In the genomic region with DNA sequence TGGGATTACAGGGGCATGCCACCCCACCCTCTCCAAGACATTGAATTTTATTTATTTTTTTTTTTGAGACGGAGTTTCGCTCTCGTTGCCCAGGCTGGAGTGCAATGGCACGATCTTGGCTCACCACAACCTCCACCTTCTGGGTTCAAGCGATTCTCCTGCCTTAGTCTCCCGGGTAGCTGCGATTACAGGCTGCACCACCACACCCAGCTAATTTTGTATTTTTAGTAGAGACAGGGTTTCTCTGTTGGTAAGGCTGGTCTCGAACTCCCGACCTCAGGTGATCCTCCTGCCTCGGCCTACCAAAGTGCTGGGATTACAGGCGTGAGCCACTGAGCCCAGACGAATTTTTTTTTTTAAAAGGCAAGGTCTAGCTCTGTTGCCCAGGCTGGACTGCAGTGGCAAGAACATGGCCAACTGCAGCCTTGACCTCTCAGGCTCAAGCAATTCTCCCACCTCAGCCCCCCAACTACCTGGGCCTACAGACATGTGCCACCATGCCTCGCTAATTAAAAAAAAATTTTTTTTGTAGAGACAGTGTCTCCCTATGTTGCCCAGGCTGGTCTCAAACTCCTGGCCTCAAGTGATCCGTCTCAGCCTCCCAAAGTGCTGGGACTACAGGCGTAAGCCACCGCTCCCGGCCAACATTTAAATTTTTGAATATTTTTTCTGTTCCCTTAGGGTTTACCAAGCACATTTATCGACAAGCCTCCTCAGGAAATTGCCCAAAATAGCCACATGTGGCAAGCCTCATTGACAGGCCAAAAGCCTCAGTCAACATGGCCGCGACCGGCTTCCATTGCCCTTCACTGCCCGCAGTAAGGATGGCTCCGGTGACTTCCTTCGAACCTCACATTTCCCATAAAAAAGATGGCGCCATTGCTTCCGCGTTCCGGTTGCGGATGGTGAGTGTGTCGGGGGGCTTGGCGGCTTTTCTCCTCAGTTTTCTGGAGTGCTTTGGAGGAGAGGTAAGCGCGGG, we compare ENCODE assay signal across 8 cellular contexts. TPM values are rescaled to one million over a fixed set of nuclear protein-coding genes. Genes with fewer than 3 reads are reported as not detected.
A peak's percentile ranks its signal among the peaks of the same experiment; 100 is the strongest.
DNase-seq lines count a peak whose midpoint lies in the region; ATAC-seq, FAIRE-seq and TF ChIP-seq lines count a peak whose summit lies in the region.

A gene with protein sequence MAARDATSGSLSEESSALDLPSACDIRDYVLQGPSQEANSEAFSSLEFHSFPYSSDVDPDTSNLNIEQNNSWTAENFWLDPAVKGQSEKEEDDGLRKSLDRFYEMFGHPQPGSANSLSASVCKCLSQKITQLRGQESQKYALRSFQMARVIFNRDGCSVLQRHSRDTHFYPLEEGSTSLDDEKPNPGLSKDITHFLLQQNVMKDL (plus strand): TSS at position 890 of the 979 bp plus-strand sequence. CDS start 22,465 bp downstream, outside the sequence.

- intact Hi-C loops in T-helper 1 cell treated with Interleukin-12 subunit alpha and Interleukin-12 subunit beta and Interleukin-4 antibody, amounts not matched to agents 30 ng/mL and 1 ng/mL, for 36 hours (cut with micrococcal nuclease) = loop anchor here (1.0 kb wide), 6 partner anchors 10 to 220 kb away; partner anchors contain the start of genes MCM8 and TRMT6
- intact Hi-C loops in left ventricle myocardium superior (cut with micrococcal nuclease) = no loop called here
- intact Hi-C loops in prostate gland (cut with DNase I) = loop anchor here (2.0 kb wide), 1 partner anchor 93 kb away; no protein-coding TSS in a partner anchor

- no peaks in the 10 kb centered on the region for H3K9me3 ChIP-seq in prostate gland

- TF ChIP-seq POLR2A in GM12891 (IDR thresholded peaks at IDR 0.05; ENCODE audit: low read depth, low read length) (peak; percentile 76; the same call in 1 of the 2 replicates), prostate gland (IDR thresholded peaks at IDR 0.05) (no peak)

- peak; percentile 86 for ATAC-seq in HG02840 (IDR thresholded peaks at IDR 0.05; ENCODE audit: low FRiP score, unreplicated experiment)
- peak; percentile 98 for ATAC-seq in left ventricle myocardium superior

- H3K4me3 ChIP-seq in prostate gland (peak within 1 kb of the TSS; percentile 53 to 55), urinary bladder (ENCODE audit: low read depth, low read length) (peak within 1 kb of the TSS; percentile 57)

- FAIRE-seq in GM12891 (lab: Jason Lieb, UNC) = peak; percentile 88

- no peak for TF ChIP-seq CTCF in prostate gland (IDR thresholded peaks at IDR 0.05)

- DNase-seq in GM12891 (ENCODE audit: insufficient read length, low spot score) = peak; percentile 66
- peak; percentile 93 for DNase-seq in NCI-H146 (lab: John Stamatoyannopoulos, UW)
- DNase-seq in amniotic epithelial cell (ENCODE audit: low read depth) = peak; percentile 87
- DNase-seq in left ventricle myocardium superior = peak; percentile 88
- peak; percentile 78 for DNase-seq in prostate gland (ENCODE audit: low spot score)

- 50% methylated on average over 33 of the region's 33 CpGs for WGBS in prostate gland
- 49% methylated on average over 33 of the region's 33 CpGs for WGBS in urinary bladder

- H3K27ac ChIP-seq in prostate gland (peak within 1 kb of the TSS; percentile 91 to 92), urinary bladder (ENCODE audit: low read depth) (no peak within 1 kb of the TSS)

- no peaks in the 10 kb centered on the region for H3K27me3 ChIP-seq in prostate gland (replicated peaks; ENCODE audit: insufficient read depth)

- H3K36me3 ChIP-seq in prostate gland (no peaks in the 10 kb centered on the region), urinary bladder (ENCODE audit: insufficient read depth) (no peaks in the 10 kb centered on the region)

- H3K4me1 ChIP-seq in prostate gland (replicated peaks) = no peaks in the 10 kb centered on the region
- H3K4me1 ChIP-seq in urinary bladder (ENCODE audit: insufficient read depth) = no peaks in the 10 kb centered on the region

TF ChIP-seq in GM12891, 5 proteins besides CTCF, POLR2A, EP300 and RAD21:
- no peak; the same call in 1 of the 2 replicates for TF ChIP-seq SPI1 (IDR thresholded peaks at IDR 0.05; ENCODE audit: low read depth, low read length)
- no peak for TF ChIP-seq POU2F2 (IDR thresholded peaks at IDR 0.05; ENCODE audit: low read depth, low read length)
- peak; percentile 85 for TF ChIP-seq TAF1 (IDR thresholded peaks at IDR 0.05; ENCODE audit: low read depth, low read length)
- peak; percentile 39 for TF ChIP-seq PAX5 (IDR thresholded peaks at IDR 0.05; ENCODE audit: insufficient read depth, low read length, severe bottlenecking)
- TF ChIP-seq POLR2AphosphoS5 (IDR thresholded peaks at IDR 0.05; ENCODE audit: low read depth, low read length) = peak; percentile 79; the same call in 1 of the 2 replicates

RNA-seq across cellular contexts. Expression of the gene that starts here (rescaled TPM):
- 10.9 TPM for polyA plus RNA-seq in GM12891 (2012; ENCODE audit: low read depth, missing spikeins)
- 11.4 and 12.5 TPM in 2 replicates for total RNA-seq in T-helper 1 cell treated with Interleukin-12 subunit alpha and Interleukin-12 subunit beta and Interleukin-4 antibody, amounts not matched to agents 30 ng/mL and 1 ng/mL, for 36 hours
- total RNA-seq in left ventricle myocardium superior (6.9 TPM), prostate gland (10 to 100 TPM in 1 of 2 donors, 1 to 10 TPM in 1; 6.4 to 10.5 TPM), urinary bladder (3.6 TPM)
- 6.5 TPM for polyA plus RNA-seq in urinary bladder
